In genomic region chr4:59553739-59554126, GRCh38 we compare ENCODE assay signal across 10 cellular contexts.
DNase-seq lines count a peak whose midpoint lies in the region; ATAC-seq and TF ChIP-seq lines count a peak whose summit lies in the region.
"Had no signal": no experiment of that assay in that cellular context is flagged by ENCODE, and none has a peak within 500 bp of the region (broad histone marks: within the 10 kb centered on the region; RNA-seq: fewer than 3 reads in every experiment).

No MANE protein-coding gene starts in this region.

- no peak for TF ChIP-seq CTCF in kidney epithelial cell (IDR thresholded peaks at IDR 0.05; ENCODE audit: insufficient read depth, low read length, poor library complexity, severe bottlenecking)

- H3K36me3 ChIP-seq in kidney epithelial cell (ENCODE audit: control insufficient read depth, insufficient read depth, low read length) = no peaks in the 10 kb centered on the region
- H3K36me3 ChIP-seq: gastrocnemius medialis had no signal

- H3K27me3 ChIP-seq in kidney epithelial cell (ENCODE audit: control insufficient read depth, insufficient read depth, low read length) = no peaks in the 10 kb centered on the region
- H3K27me3 ChIP-seq: gastrocnemius medialis had no signal

- DNase-seq in EH (ENCODE audit: low read depth) (peak; percentile 58), kidney epithelial cell (ENCODE audit: low read depth) (peak; percentile 12), DMS153 treated with DMSO at 0.1 percent for 48 hours (lab: John Stamatoyannopoulos, UW; ENCODE audit: unreplicated experiment) (no peak), NCI-H146 treated with DMSO at 0.1 percent for 48 hours (lab: John Stamatoyannopoulos, UW; ENCODE audit: unreplicated experiment) (no peak)
- DNase-seq: gastrocnemius medialis, IMR-90 had no signal

- peak; percentile 64 for ATAC-seq in HG02973 (IDR thresholded peaks at IDR 0.05; ENCODE audit: unreplicated experiment)
- peak; percentile 54; the same call in 2 of the 3 replicates for ATAC-seq in SK-N-SH treated with all-trans-retinoic acid at 6 μM for 48 hours
- ATAC-seq in HG02759 (IDR thresholded peaks at IDR 0.05; ENCODE audit: unreplicated experiment) = no peak
- no peak for ATAC-seq in HG02870 (IDR thresholded peaks at IDR 0.05; ENCODE audit: unreplicated experiment)
- ATAC-seq: gastrocnemius medialis had no signal

- H3K4me3 ChIP-seq in kidney epithelial cell (ENCODE audit: low read depth, low read length) = no peak overlapping the region

TF ChIP-seq in SK-N-SH treated with all-trans-retinoic acid at 6 μM for 48 hours, 23 proteins besides CTCF, POLR2A, EP300 and RAD21:
- TF ChIP-seq TCF4 (CRISPR knock-in tag; IDR thresholded peaks at IDR 0.05; ENCODE audit: borderline replicate concordance) = no peak
- TF ChIP-seq ISL1 (CRISPR knock-in tag; IDR thresholded peaks at IDR 0.05) = peak; percentile 18; the same call in 1 of the 2 replicates

Comparison
In these comparisons a context has a peak if more than half of its experiments do, and no peak if none do; other contexts are left out.
1. DNase-seq: peak in EH (single experiment) and kidney epithelial cell (single experiment); none in DMS153 treated with DMSO at 0.1 percent for 48 hours (single experiment) and NCI-H146 treated with DMSO at 0.1 percent for 48 hours (single experiment).
2. ATAC-seq: peak in HG02973 (single experiment) and SK-N-SH treated with all-trans-retinoic acid at 6 μM for 48 hours (single experiment); none in HG02759 (single experiment) and HG02870 (single experiment).